ENCODE assay signal across 31 cellular contexts in genomic region chr4:75860606-75861005, GRCh38. TPM values are rescaled to one million over a fixed set of nuclear protein-coding genes. Genes with fewer than 3 reads are reported as not detected.
"Had no signal": no experiment of that assay in that cellular context is flagged by ENCODE, and none has a peak within 500 bp of the region (broad histone marks: within the 10 kb centered on the region; RNA-seq: fewer than 3 reads in every experiment).

No MANE protein-coding gene starts in this region.

- H3K36me3 Mint-ChIP-seq: brain had no signal

- H3K36me3 ChIP-seq: ascending aorta, breast epithelium, cardiac muscle cell, colonic mucosa, heart left ventricle, WERI-Rb-1 had no signal

- H3K9me3 ChIP-seq: ascending aorta, breast epithelium, colonic mucosa had no signal

- ATAC-seq: activated CD4-positive, CD25-positive, alpha-beta regulatory T cell treated with anti-CD3 and anti-CD28 coated beads, Interleukin-2, amount 50 U/mL, for 24 hours; activated T-cell treated with anti-CD3 and anti-CD28 coated beads, Interleukin-2, amount 50 U/mL, for 4 hours; activated T-helper 17 cell treated with anti-CD3 and anti-CD28 coated beads, Interleukin-2, amount 50 U/mL, for 72 hours; esophagus mucosa; heart left ventricle; T-helper 17 cell had no signal

- H3K4me3 Mint-ChIP-seq: activated B cell treated with CpG ODN at 0.5 μM for 24 hours; activated CD4-positive, alpha-beta memory T cell treated with anti-CD3 and anti-CD28 coated beads, Interleukin-2, amount 10 ng/mL, durations not matched to agents 7 days and 5 days; activated CD4-positive, alpha-beta T cell treated with anti-CD3 and anti-CD28 coated beads, Interleukin-2, amount 10 ng/mL, durations not matched to agents 24 days and 14 days; activated naive CD8-positive, alpha-beta T cell; activated T-cell treated with anti-CD3 and anti-CD28 coated beads, Interleukin-2, amount 50 U/mL, for 4 hours; activated T-helper 17 cell treated with anti-CD3 and anti-CD28 coated beads, Interleukin-2, amount 50 U/mL, for 72 hours; brain; endodermal cell; T-helper 17 cell; T-helper 2 cell treated with Interferon-gamma antibody and Interleukin-4, amounts not matched to agents 5 μg/mL and 100 μg/mL, for 36 hours had no signal

- H3K27ac ChIP-seq: ascending aorta, breast epithelium, cardiac muscle cell, colonic mucosa, heart left ventricle, WERI-Rb-1 had no signal

- DNase-seq: activated B cell treated with CpG ODN at 0.5 μM for 24 hours; activated CD4-positive, alpha-beta memory T cell treated with anti-CD3 and anti-CD28 coated beads, Interleukin-2, amount 10 ng/mL, durations not matched to agents 7 days and 5 days; activated CD4-positive, alpha-beta T cell treated with anti-CD3 and anti-CD28 coated beads, Interleukin-2, amount 10 ng/mL, durations not matched to agents 24 days and 14 days; activated effector memory CD4-positive, alpha-beta T cell treated with Interleukin-2 at 50 U/mL for 16 hours; activated gamma-delta T cell treated with Interleukin-2 at 50 U/mL for 16 hours; activated naive CD4-positive, alpha-beta T cell treated with anti-CD3 and anti-CD28 coated beads, Interleukin-2, amount 50 U/mL, for 16 hours; activated naive CD4-positive, alpha-beta T cell treated with Interleukin-2 at 50 U/mL for 16 hours; activated T-cell treated with anti-CD3 and anti-CD28 coated beads, Interleukin-2, amount 50 U/mL, for 4 hours; central memory CD4-positive, alpha-beta T cell; cerebellar nuclear complex; colonic mucosa; effector memory CD4-positive, alpha-beta T cell; endodermal cell; foreskin fibroblast; heart left ventricle; T-helper 1 cell; T-helper 17 cell; T1000; WERI-Rb-1 had no signal

- H3K27ac Mint-ChIP-seq: activated B cell treated with CpG ODN at 0.5 μM for 24 hours; activated CD4-positive, alpha-beta memory T cell treated with anti-CD3 and anti-CD28 coated beads, Interleukin-2, amount 10 ng/mL, durations not matched to agents 7 days and 5 days; activated CD4-positive, alpha-beta T cell treated with anti-CD3 and anti-CD28 coated beads, Interleukin-2, amount 10 ng/mL, durations not matched to agents 24 days and 14 days; activated naive CD8-positive, alpha-beta T cell; activated T-helper 17 cell treated with anti-CD3 and anti-CD28 coated beads, Interleukin-2, amount 50 U/mL, for 72 hours; brain; endodermal cell; T-helper 17 cell; T-helper 2 cell treated with Interferon-gamma antibody and Interleukin-4, amounts not matched to agents 5 μg/mL and 100 μg/mL, for 36 hours had no signal

- H3K4me1 ChIP-seq: ascending aorta, breast epithelium, colonic mucosa, heart left ventricle had no signal

- H3K27me3 ChIP-seq: ascending aorta, breast epithelium, colonic mucosa had no signal

- H3K4me3 ChIP-seq: ascending aorta, breast epithelium, cardiac muscle cell, colonic mucosa, heart left ventricle had no signal

- H3K9me3 Mint-ChIP-seq: activated CD4-positive, alpha-beta memory T cell treated with anti-CD3 and anti-CD28 coated beads, Interleukin-2, amount 10 ng/mL, durations not matched to agents 7 days and 5 days; activated CD4-positive, alpha-beta T cell treated with anti-CD3 and anti-CD28 coated beads, Interleukin-2, amount 10 ng/mL, durations not matched to agents 24 days and 14 days; activated T-cell treated with anti-CD3 and anti-CD28 coated beads, Interleukin-2, amount 50 U/mL, for 4 hours; activated T-helper 17 cell treated with anti-CD3 and anti-CD28 coated beads, Interleukin-2, amount 50 U/mL, for 72 hours; endodermal cell; T-helper 2 cell treated with Interferon-gamma antibody and Interleukin-4, amounts not matched to agents 5 μg/mL and 100 μg/mL, for 36 hours had no signal

- H3K27me3 Mint-ChIP-seq: activated T-helper 17 cell treated with anti-CD3 and anti-CD28 coated beads, Interleukin-2, amount 50 U/mL, for 72 hours; brain; T-helper 17 cell had no signal

- H3K4me1 Mint-ChIP-seq: activated B cell treated with CpG ODN at 0.5 μM for 24 hours; activated CD4-positive, alpha-beta memory T cell treated with anti-CD3 and anti-CD28 coated beads, Interleukin-2, amount 10 ng/mL, durations not matched to agents 7 days and 5 days; activated CD4-positive, alpha-beta T cell treated with anti-CD3 and anti-CD28 coated beads, Interleukin-2, amount 10 ng/mL, durations not matched to agents 24 days and 14 days; activated T-helper 17 cell treated with anti-CD3 and anti-CD28 coated beads, Interleukin-2, amount 50 U/mL, for 72 hours; brain; T-helper 17 cell had no signal

RNA-seq across cellular contexts. Expression of gene PPEF2, which starts 41.6 kb away (rescaled TPM):
- total RNA-seq: activated T-cell treated with anti-CD3 and anti-CD28 coated beads, Interleukin-2, amount 50 U/mL, for 4 hours; ascending aorta; cardiac muscle cell; colonic mucosa; dermis microvascular lymphatic vessel endothelial cell; endodermal cell; epithelial cell of proximal tubule; esophagus mucosa; heart left ventricle had no signal
- polyA plus RNA-seq: adipose tissue, cardiac muscle cell, heart left ventricle had no signal
